In the genomic region with DNA sequence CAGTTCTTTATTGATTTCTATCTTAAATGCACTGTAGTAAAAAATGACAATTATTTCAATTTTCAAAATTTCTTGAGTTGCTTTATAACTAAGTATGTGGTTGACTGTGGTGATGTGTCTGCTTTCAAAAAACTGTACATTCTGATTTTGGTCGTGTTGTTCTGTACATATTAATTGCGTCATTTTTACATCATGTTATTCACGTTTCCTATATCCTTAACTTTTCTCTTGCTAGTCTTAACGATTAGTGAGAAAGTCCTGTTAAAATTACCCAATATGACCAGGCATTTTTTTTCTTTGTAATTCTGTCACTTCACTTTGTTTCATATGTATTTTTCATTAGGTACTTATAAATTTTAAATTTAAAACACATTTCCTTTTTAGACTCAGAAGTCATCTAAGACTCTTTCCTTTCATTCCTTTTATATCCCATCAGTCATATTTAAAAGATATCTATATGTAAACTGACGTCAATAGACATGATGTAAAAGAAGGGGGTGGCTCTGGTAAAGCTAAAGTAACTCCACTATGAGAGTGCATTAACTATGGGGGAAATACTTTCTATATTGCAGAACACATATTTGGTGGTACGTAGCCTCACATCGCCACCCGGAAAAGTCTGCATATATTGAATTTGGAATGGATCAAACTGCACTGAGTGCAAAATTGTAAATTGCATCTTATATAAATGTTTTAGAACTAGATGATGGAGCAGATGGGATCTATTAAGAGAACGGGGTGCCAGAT, we compare ENCODE assay signal across 8 cellular contexts. TPM values are rescaled to one million over a fixed set of nuclear protein-coding genes. Genes with fewer than 3 reads are reported as not detected.
DNase-seq lines count a peak whose midpoint lies in the region; TF ChIP-seq lines count a peak whose summit lies in the region.

No MANE protein-coding gene starts in this region.

- no peaks in the 10 kb centered on the region for H3K27me3 ChIP-seq in CD8-positive, alpha-beta memory T cell (ENCODE audit: insufficient read depth, low read length, poor library complexity, severe bottlenecking)
- H3K27me3 ChIP-seq in dorsolateral prefrontal cortex (no peaks in the 10 kb centered on the region), neuron (ENCODE audit: insufficient read depth, low read length) (no peaks in the 10 kb centered on the region)

- peak overlapping the region; percentile 95 to 100 (median 98) for H3K27ac Mint-ChIP-seq in CD8-positive, alpha-beta memory T cell

- H3K36me3 ChIP-seq in CD8-positive, alpha-beta memory T cell (ENCODE audit: insufficient read depth, low read length) = peaks cover 11% of the 10 kb centered on the region
- H3K36me3 ChIP-seq in neuron (ENCODE audit: insufficient read depth, low read length) = peaks cover 18% of the 10 kb centered on the region

- peaks cover 30% of the 10 kb centered on the region for H3K4me1 ChIP-seq in CD8-positive, alpha-beta memory T cell (ENCODE audit: insufficient read depth, low read length)
- peaks cover 9% of the 10 kb centered on the region for H3K4me1 ChIP-seq in neuron (ENCODE audit: insufficient read depth, low read length)

- TF ChIP-seq CTCF in NB4 (IDR thresholded peaks at IDR 0.05; ENCODE audit: low read depth, low read length) = no peak
- TF ChIP-seq CTCF in dorsolateral prefrontal cortex (IDR thresholded peaks at IDR 0.05 in 54 of 56, conservative IDR thresholded peaks at IDR 0.05 in 2 of 56; ENCODE audit: low read depth in 1 of 56, partially characterized antibody in 56 of 56) = no peak

- no peak for TF ChIP-seq POLR2A in NB4 (IDR thresholded peaks at IDR 0.05; ENCODE audit: extremely low read depth, insufficient read length)

- peaks cover 8 to 34% (median 9%) of the 10 kb centered on the region in 3 donors for H3K36me3 Mint-ChIP-seq in CD8-positive, alpha-beta memory T cell

- H3K4me3 ChIP-seq in CD8-positive, alpha-beta memory T cell (ENCODE audit: low read length) = peak overlapping the region; percentile 97
- H3K4me3 ChIP-seq in NB4 (ENCODE audit: low read depth, low read length) (peak overlapping the region; percentile 89), dorsolateral prefrontal cortex (peak overlapping the region; percentile 60 to 98 (median 86)), neuron (ENCODE audit: low read length) (peak overlapping the region; percentile 96)

- no peak for DNase-seq in CD8-positive, alpha-beta memory T cell
- DNase-seq in NB4 (ENCODE audit: low read depth) (peak; percentile 27), dorsolateral prefrontal cortex (no peak), HK-2 (ENCODE audit: unreplicated experiment) (no peak), G401 (ENCODE audit: low spot score) (no peak), NCI-H345 treated with DMSO at 0.1 percent for 48 hours (lab: John Stamatoyannopoulos, UW; ENCODE audit: unreplicated experiment) (no peak)
- no peak for DNase-seq in central memory CD4-positive, alpha-beta T cell

- intact Hi-C loops in dorsolateral prefrontal cortex (cut with DNase I) = loop anchor here (5.0 to 10.0 kb wide), 4 partner anchors 103 to 1043 kb away; a partner anchor contains a TSS

- peak overlapping the region; percentile 99 for H3K27ac ChIP-seq in CD8-positive, alpha-beta memory T cell (ENCODE audit: low read depth, low read length)
- peak overlapping the region in 50 of 59 donors; percentile 31 to 100 (median 99) for H3K27ac ChIP-seq in dorsolateral prefrontal cortex

- CTCF ChIA-PET in CD8-positive, alpha-beta memory T cell (lab: Charles Lee) = interaction anchor here (1.8 kb wide), 1 partner anchor 8 kb away, joined by 5 read pairs; no protein-coding TSS in a partner anchor

- in situ Hi-C loops in G401 (cut with HindIII; ENCODE audit: low sequenced_read_pairs) = no loop called here

- peaks cover 51 to 60% (median 53%) of the 10 kb centered on the region in 3 donors for H3K4me1 Mint-ChIP-seq in CD8-positive, alpha-beta memory T cell

- no peak overlapping the region for H2AFZ ChIP-seq in neuron (ENCODE audit: low read depth, low read length)

- H3K9me3 ChIP-seq in CD8-positive, alpha-beta memory T cell (ENCODE audit: low read length) = no peaks in the 10 kb centered on the region
- no peaks in the 10 kb centered on the region for H3K9me3 ChIP-seq in neuron (ENCODE audit: low read length)

- no peaks in the 10 kb centered on the region for H3K27me3 Mint-ChIP-seq in CD8-positive, alpha-beta memory T cell

- H3K4me3 Mint-ChIP-seq in CD8-positive, alpha-beta memory T cell = peak overlapping the region; percentile 89 to 98 (median 97)

- no peaks in the 10 kb centered on the region for H3K9me3 Mint-ChIP-seq in CD8-positive, alpha-beta memory T cell

- POLR2A ChIA-PET in CD8-positive, alpha-beta memory T cell (lab: Charles Lee) = interaction anchor here (1.8 to 3.1 kb wide), 2 partner anchors 15 to 60 kb away, joined by 5 to 22 read pairs; no protein-coding TSS in a partner anchor

RNA-seq across cellular contexts. Expression of a gene that starts 1.1 kb away (rescaled TPM):
- total RNA-seq in CD8-positive, alpha-beta memory T cell = 10 to 100 TPM; 49.1 to 51.9 TPM
- polyA plus RNA-seq in CD8-positive, alpha-beta memory T cell = 40.1 TPM
- 10 to 100 TPM; 17.7 to 56.0 (median 37.2) TPM for total RNA-seq in dorsolateral prefrontal cortex
- total RNA-seq in G401 (2014; rRNA removed; shearing (Covaris generic)) = 72.8 and 82.1 TPM in 2 replicates
